8 cellular contexts compared by ENCODE assay signal in the genomic region with DNA sequence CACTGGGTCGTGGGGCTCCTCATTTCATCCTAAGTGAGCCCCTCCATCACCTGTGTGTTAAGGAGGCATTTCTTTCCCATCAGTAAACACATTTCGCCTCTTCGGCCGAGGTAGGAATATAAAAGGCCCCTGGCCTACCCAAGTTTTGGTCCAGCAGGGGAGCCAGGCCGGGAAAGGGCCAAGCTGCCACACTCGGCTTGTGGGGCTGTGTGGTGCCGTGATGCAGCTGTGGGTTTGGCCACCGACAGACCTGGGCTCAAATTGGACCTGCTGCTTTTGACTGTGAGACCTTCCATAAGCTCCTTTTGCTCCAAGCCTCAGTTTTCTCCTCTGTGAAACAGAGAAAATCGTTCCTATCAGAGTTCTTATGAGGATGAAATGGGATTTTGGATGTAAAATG. TPM values are rescaled to one million over a fixed set of nuclear protein-coding genes. Genes with fewer than 3 reads are reported as not detected.
DNase-seq lines count a peak whose midpoint lies in the region; ATAC-seq and TF ChIP-seq lines count a peak whose summit lies in the region.

No MANE protein-coding gene starts in this region.

- H3K36me3 ChIP-seq in lower lobe of right lung = peaks cover 41% of the 10 kb centered on the region
- peaks cover 18 to 42% (median 40%) of the 10 kb centered on the region in 3 donors for H3K36me3 ChIP-seq in tibial artery

- H3K27me3 ChIP-seq in lower lobe of right lung (ENCODE audit: low read depth) (no peaks in the 10 kb centered on the region), tibial artery (no peaks in the 10 kb centered on the region)

- ATAC-seq in activated T-cell treated with anti-CD3 and anti-CD28 coated beads, Interleukin-2, amount 50 U/mL, for 72 hours (replicated peaks in 1 of 2) = no peak
- no peak for ATAC-seq in lower lobe of right lung

- peak overlapping the region; percentile 77 for H3K27ac Mint-ChIP-seq in activated T-cell treated with anti-CD3 and anti-CD28 coated beads, Interleukin-2, amount 50 U/mL, for 72 hours

- H3K9me3 ChIP-seq in lower lobe of right lung = no peaks in the 10 kb centered on the region
- H3K9me3 ChIP-seq in tibial artery = no peaks in the 10 kb centered on the region

- H3K4me3 Mint-ChIP-seq in activated T-cell treated with anti-CD3 and anti-CD28 coated beads, Interleukin-2, amount 50 U/mL, for 72 hours = peak overlapping the region; percentile 88 to 93

- H3K4me1 ChIP-seq in lower lobe of right lung = peaks cover 19% of the 10 kb centered on the region
- H3K4me1 ChIP-seq in tibial artery = peaks cover 0 to 21% (median 18%) of the 10 kb centered on the region in 4 donors

- peak overlapping the region; percentile 97 for H3K4me3 ChIP-seq in astrocyte of the spinal cord (ENCODE audit: low read depth, low read length)
- H3K4me3 ChIP-seq in lower lobe of right lung = peak overlapping the region; percentile 99
- peak overlapping the region; percentile 74 to 93 for H3K4me3 ChIP-seq in tibial artery

- no peaks in the 10 kb centered on the region for H3K9me3 Mint-ChIP-seq in activated T-cell treated with anti-CD3 and anti-CD28 coated beads, Interleukin-2, amount 50 U/mL, for 72 hours

- peaks cover 3 to 13% of the 10 kb centered on the region in 2 donors for H3K36me3 Mint-ChIP-seq in activated T-cell treated with anti-CD3 and anti-CD28 coated beads, Interleukin-2, amount 50 U/mL, for 72 hours (ENCODE audit: insufficient read depth in 2 of 2)

- no peak for DNase-seq in activated T-cell treated with anti-CD3 and anti-CD28 coated beads, Interleukin-2, amount 50 U/mL, for 72 hours
- DNase-seq in activated T-cell treated with anti-CD3 and anti-CD28 coated beads, Interleukin-2, amount 50 U/mL, for 48 hours = no peak
- DNase-seq in astrocyte of the spinal cord (ENCODE audit: low read depth, low spot score) (no peak), lower lobe of right lung (no peak), tibial artery (no peak), NCI-H82 treated with DMSO at 0.1 percent for 48 hours (lab: John Stamatoyannopoulos, UW; ENCODE audit: unreplicated experiment) (no peak), GM19238 (ENCODE audit: insufficient read length, low spot score) (no peak), NCI-H1417 treated with DMSO at 0.1 percent for 48 hours (lab: John Stamatoyannopoulos, UW) (no peak)

- H3K27me3 Mint-ChIP-seq in activated T-cell treated with anti-CD3 and anti-CD28 coated beads, Interleukin-2, amount 50 U/mL, for 72 hours (ENCODE audit: low read depth) = peaks cover 7% of the 10 kb centered on the region

- intact Hi-C loops in lower lobe of right lung (cut with DNase I) (no loop called here), tibial artery (cut with DNase I; ENCODE audit: low total_unique reads) (no loop called here)

- TF ChIP-seq CTCF in astrocyte of the spinal cord (IDR thresholded peaks at IDR 0.05; ENCODE audit: low read depth, low read length) = no peak
- no peak for TF ChIP-seq CTCF in lower lobe of right lung (IDR thresholded peaks at IDR 0.05)
- no peak for TF ChIP-seq CTCF in tibial artery (IDR thresholded peaks at IDR 0.05)

- H3K27ac ChIP-seq in lower lobe of right lung = peak overlapping the region; percentile 91
- peak overlapping the region; percentile 78 to 91 for H3K27ac ChIP-seq in tibial artery

- in situ Hi-C loops in astrocyte of the spinal cord (cut with HindIII; ENCODE audit: low sequenced_read_pairs) = no loop called here

- peaks cover 31% of the 10 kb centered on the region for H3K4me1 Mint-ChIP-seq in activated T-cell treated with anti-CD3 and anti-CD28 coated beads, Interleukin-2, amount 50 U/mL, for 72 hours (ENCODE audit: low read depth)

RNA-seq across cellular contexts. Expression of gene NDUFV1, which starts 0.8 kb away (rescaled TPM):
- total RNA-seq in activated T-cell treated with anti-CD3 and anti-CD28 coated beads, Interleukin-2, amount 50 U/mL, for 72 hours = 100 to 1,000 TPM; 220 to 244 TPM
- 143 TPM for total RNA-seq in lower lobe of right lung

RNA-seq across cellular contexts. Expression of gene NUDT8, which starts 22.2 kb away (rescaled TPM):
- total RNA-seq in activated T-cell treated with anti-CD3 and anti-CD28 coated beads, Interleukin-2, amount 50 U/mL, for 72 hours = 10 to 100 TPM; 19.6 to 24.6 TPM
- 8.8 TPM for total RNA-seq in lower lobe of right lung

RNA-seq across cellular contexts. Expression of gene GSTP1, which starts 23.9 kb away (rescaled TPM):
- total RNA-seq in activated T-cell treated with anti-CD3 and anti-CD28 coated beads, Interleukin-2, amount 50 U/mL, for 72 hours = 100 to 1,000 TPM; 199 to 215 TPM
- 677 TPM for total RNA-seq in lower lobe of right lung

RNA-seq across cellular contexts. Expression of gene TBX10, which starts 32.1 kb away (rescaled TPM):
- not detected for total RNA-seq in activated T-cell treated with anti-CD3 and anti-CD28 coated beads, Interleukin-2, amount 50 U/mL, for 72 hours
- total RNA-seq in lower lobe of right lung = not detected

RNA-seq across cellular contexts. Expression of gene ACY3, which starts 43.0 kb away (rescaled TPM):
- total RNA-seq in activated T-cell treated with anti-CD3 and anti-CD28 coated beads, Interleukin-2, amount 50 U/mL, for 72 hours = under 1 TPM; 0.30 to 0.31 TPM
- total RNA-seq in lower lobe of right lung = not detected
